Comparison of ENCODE assay signal across 9 cellular contexts in genomic region chr1:222813866-222814535, GRCh38. TPM values are rescaled to one million over a fixed set of nuclear protein-coding genes. Genes with fewer than 3 reads are reported as not detected.
DNase-seq lines count a peak whose midpoint lies in the region; ATAC-seq and TF ChIP-seq lines count a peak whose summit lies in the region.
"Had no signal": no experiment of that assay in that cellular context is flagged by ENCODE, and none has a peak within 500 bp of the region (broad histone marks: within the 10 kb centered on the region; RNA-seq: fewer than 3 reads in every experiment).

No MANE protein-coding gene starts in this region.

- H3K9me3 Mint-ChIP-seq in stimulated activated effector memory CD8-positive, alpha-beta T cell treated with anti-CD3 and anti-CD28 coated beads, Interleukin-12 subunit alpha, Interleukin-12 subunit beta, amount 100 ng/mL, for 72 hours, result peaks cover 3% of the 10 kb centered on the region

- H3K4me1 Mint-ChIP-seq in stimulated activated effector memory CD8-positive, alpha-beta T cell treated with anti-CD3 and anti-CD28 coated beads, Interleukin-12 subunit alpha, Interleukin-12 subunit beta, amount 100 ng/mL, for 72 hours, result peaks cover 22% of the 10 kb centered on the region

- H3K4me3 ChIP-seq in WERI-Rb-1 (ENCODE audit: low read depth, low read length), result peak overlapping the region; percentile 81
- H3K4me3 ChIP-seq in hepatocyte, result no peak overlapping the region

- H3K27ac ChIP-seq in WERI-Rb-1 (no peak overlapping the region; the same call in 1 of the 2 replicates), hepatocyte (peak overlapping the region; percentile 98)

- TF ChIP-seq CTCF in WERI-Rb-1 (IDR thresholded peaks at IDR 0.05; ENCODE audit: low read depth, low read length) (no peak), hepatocyte (IDR thresholded peaks at IDR 0.05; ENCODE audit: poor library complexity) (peak; percentile 20)

- H3K4me1 ChIP-seq in hepatocyte (ENCODE audit: insufficient read depth), result peaks cover 24% of the 10 kb centered on the region

- DNase-seq in NCI-H1694 treated with DMSO at 0.1 percent for 48 hours (lab: John Stamatoyannopoulos, UW) (peak; percentile 12), NCI-H1694 (lab: John Stamatoyannopoulos, UW) (no peak), WERI-Rb-1 (no peak), hepatocyte (ENCODE audit: low spot score) (no peak)
- DNase-seq in stimulated activated effector memory CD8-positive, alpha-beta T cell treated with anti-CD3 and anti-CD28 coated beads, Interleukin-12 subunit alpha, Interleukin-12 subunit beta, amount 100 ng/mL, for 72 hours (ENCODE audit: low spot score in 2 of 2), result no peak

- peak overlapping the region; percentile 74 for H3K4me2 ChIP-seq in hepatocyte

- peak overlapping the region; percentile 98 for H2AFZ ChIP-seq in hepatocyte

- no peaks in the 10 kb centered on the region for H4K20me1 ChIP-seq in hepatocyte (ENCODE audit: insufficient read depth, poor library complexity, severe bottlenecking)

- H3K79me2 ChIP-seq in hepatocyte, result peaks cover 34% of the 10 kb centered on the region

- WGBS in hepatocyte (ENCODE audit: low lambda C conversion rate, missing lambda C conversion rate), result 67% methylated on average over 14 of the region's 14 CpGs

- H3K27me3 ChIP-seq in WERI-Rb-1 (ENCODE audit: insufficient read depth, low read depth, severe bottlenecking), result no peaks in the 10 kb centered on the region
- H3K27me3 ChIP-seq in hepatocyte, result no peaks in the 10 kb centered on the region

- H3K36me3 Mint-ChIP-seq in stimulated activated effector memory CD8-positive, alpha-beta T cell treated with anti-CD3 and anti-CD28 coated beads, Interleukin-12 subunit alpha, Interleukin-12 subunit beta, amount 100 ng/mL, for 72 hours, result peaks cover 4% of the 10 kb centered on the region

- H3K9me2 ChIP-seq in hepatocyte (replicated peaks; ENCODE audit: insufficient read depth), result no peaks in the 10 kb centered on the region

- ATAC-seq in stimulated activated effector memory CD8-positive, alpha-beta T cell treated with anti-CD3 and anti-CD28 coated beads, Interleukin-12 subunit alpha, Interleukin-12 subunit beta, amount 100 ng/mL, for 72 hours, result no peak
- no peak for ATAC-seq in HG03442 (IDR thresholded peaks at IDR 0.05; ENCODE audit: unreplicated experiment)
- ATAC-seq in GM19452 (IDR thresholded peaks at IDR 0.05; ENCODE audit: unreplicated experiment), result no peak
- ATAC-seq in HG02642 (IDR thresholded peaks at IDR 0.05; ENCODE audit: poor library complexity, unreplicated experiment), result no peak

- H3K27ac Mint-ChIP-seq in stimulated activated effector memory CD8-positive, alpha-beta T cell treated with anti-CD3 and anti-CD28 coated beads, Interleukin-12 subunit alpha, Interleukin-12 subunit beta, amount 100 ng/mL, for 72 hours, result peak overlapping the region; percentile 97

- H3K36me3 ChIP-seq in WERI-Rb-1 (no peaks in the 10 kb centered on the region), hepatocyte (replicated peaks; ENCODE audit: insufficient read depth, low read depth) (no peaks in the 10 kb centered on the region)

- H3K9me3 ChIP-seq in WERI-Rb-1 (ENCODE audit: severe bottlenecking), result no peaks in the 10 kb centered on the region
- H3K9me3 ChIP-seq in hepatocyte (ENCODE audit: low read depth), result no peaks in the 10 kb centered on the region
- H3K9me3 ChIP-seq: mucosa of descending colon had no signal

- peak overlapping the region; percentile 91 for H3K4me3 Mint-ChIP-seq in stimulated activated effector memory CD8-positive, alpha-beta T cell treated with anti-CD3 and anti-CD28 coated beads, Interleukin-12 subunit alpha, Interleukin-12 subunit beta, amount 100 ng/mL, for 72 hours

RNA-seq across cellular contexts. Expression of gene DISP1, which starts 0.8 kb away (rescaled TPM):
- 10.6 and 14.6 TPM in 2 replicates for total RNA-seq in hepatocyte
- 10.1 and 11.6 TPM in 2 replicates for polyA plus RNA-seq in hepatocyte
